ENCODE assay signal across 2 cellular contexts in the genomic region with DNA sequence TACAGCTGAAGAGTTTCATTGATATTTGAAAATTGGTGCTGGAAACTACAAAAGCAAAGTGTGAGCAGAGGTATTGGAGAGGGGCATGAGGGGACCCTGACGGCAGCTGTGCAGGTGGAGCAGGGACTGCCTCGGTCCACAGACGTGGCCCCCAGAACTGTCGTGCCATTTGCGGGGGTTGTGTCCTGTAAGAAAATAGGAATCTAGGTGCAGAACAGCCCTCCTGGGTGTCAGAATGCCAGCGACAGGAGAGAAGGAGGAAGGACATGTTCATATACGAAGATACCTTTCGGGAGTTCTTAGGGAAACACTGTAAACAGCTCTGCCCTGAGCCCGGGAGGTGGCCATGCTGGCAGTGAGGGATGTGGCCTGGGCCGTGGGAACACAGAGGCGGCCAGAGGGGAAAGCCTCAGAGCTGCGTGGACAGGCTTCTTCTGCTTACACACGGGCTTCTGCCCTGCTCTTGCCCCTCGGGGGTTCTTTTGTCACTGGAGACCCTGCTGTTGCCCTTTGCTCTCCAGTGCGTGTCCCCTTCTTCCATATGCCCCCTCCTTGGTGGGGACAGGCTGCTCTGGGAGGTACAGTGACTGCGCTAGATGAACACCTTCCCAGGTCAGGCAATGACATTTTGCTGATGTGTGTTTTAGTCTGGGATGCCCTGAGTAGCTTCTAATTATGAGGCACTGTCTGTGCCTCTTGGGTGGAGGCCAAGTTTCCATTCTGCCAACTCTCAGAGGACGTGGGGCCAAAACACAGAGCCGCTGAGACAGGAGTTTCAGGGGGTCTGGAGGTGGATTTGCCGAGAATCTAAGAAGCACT.
TF ChIP-seq lines count a peak whose summit lies in the region.

No MANE protein-coding gene starts in this region.

TF ChIP-seq in GM23338, 12 proteins besides CTCF, POLR2A, EP300 and RAD21 (continued from another document):
- TF ChIP-seq, protein P1, sequence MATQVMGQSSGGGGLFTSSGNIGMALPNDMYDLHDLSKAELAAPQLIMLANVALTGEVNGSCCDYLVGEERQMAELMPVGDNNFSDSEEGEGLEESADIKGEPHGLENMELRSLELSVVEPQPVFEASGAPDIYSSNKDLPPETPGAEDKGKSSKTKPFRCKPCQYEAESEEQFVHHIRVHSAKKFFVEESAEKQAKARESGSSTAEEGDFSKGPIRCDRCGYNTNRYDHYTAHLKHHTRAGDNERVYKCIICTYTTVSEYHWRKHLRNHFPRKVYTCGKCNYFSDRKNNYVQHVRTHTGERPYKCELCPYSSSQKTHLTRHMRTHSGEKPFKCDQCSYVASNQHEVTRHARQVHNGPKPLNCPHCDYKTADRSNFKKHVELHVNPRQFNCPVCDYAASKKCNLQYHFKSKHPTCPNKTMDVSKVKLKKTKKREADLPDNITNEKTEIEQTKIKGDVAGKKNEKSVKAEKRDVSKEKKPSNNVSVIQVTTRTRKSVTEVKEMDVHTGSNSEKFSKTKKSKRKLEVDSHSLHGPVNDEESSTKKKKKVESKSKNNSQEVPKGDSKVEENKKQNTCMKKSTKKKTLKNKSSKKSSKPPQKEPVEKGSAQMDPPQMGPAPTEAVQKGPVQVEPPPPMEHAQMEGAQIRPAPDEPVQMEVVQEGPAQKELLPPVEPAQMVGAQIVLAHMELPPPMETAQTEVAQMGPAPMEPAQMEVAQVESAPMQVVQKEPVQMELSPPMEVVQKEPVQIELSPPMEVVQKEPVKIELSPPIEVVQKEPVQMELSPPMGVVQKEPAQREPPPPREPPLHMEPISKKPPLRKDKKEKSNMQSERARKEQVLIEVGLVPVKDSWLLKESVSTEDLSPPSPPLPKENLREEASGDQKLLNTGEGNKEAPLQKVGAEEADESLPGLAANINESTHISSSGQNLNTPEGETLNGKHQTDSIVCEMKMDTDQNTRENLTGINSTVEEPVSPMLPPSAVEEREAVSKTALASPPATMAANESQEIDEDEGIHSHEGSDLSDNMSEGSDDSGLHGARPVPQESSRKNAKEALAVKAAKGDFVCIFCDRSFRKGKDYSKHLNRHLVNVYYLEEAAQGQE (IDR thresholded peaks at IDR 0.05; ENCODE audit: unreplicated experiment): no peak
- TF ChIP-seq, protein P2, sequence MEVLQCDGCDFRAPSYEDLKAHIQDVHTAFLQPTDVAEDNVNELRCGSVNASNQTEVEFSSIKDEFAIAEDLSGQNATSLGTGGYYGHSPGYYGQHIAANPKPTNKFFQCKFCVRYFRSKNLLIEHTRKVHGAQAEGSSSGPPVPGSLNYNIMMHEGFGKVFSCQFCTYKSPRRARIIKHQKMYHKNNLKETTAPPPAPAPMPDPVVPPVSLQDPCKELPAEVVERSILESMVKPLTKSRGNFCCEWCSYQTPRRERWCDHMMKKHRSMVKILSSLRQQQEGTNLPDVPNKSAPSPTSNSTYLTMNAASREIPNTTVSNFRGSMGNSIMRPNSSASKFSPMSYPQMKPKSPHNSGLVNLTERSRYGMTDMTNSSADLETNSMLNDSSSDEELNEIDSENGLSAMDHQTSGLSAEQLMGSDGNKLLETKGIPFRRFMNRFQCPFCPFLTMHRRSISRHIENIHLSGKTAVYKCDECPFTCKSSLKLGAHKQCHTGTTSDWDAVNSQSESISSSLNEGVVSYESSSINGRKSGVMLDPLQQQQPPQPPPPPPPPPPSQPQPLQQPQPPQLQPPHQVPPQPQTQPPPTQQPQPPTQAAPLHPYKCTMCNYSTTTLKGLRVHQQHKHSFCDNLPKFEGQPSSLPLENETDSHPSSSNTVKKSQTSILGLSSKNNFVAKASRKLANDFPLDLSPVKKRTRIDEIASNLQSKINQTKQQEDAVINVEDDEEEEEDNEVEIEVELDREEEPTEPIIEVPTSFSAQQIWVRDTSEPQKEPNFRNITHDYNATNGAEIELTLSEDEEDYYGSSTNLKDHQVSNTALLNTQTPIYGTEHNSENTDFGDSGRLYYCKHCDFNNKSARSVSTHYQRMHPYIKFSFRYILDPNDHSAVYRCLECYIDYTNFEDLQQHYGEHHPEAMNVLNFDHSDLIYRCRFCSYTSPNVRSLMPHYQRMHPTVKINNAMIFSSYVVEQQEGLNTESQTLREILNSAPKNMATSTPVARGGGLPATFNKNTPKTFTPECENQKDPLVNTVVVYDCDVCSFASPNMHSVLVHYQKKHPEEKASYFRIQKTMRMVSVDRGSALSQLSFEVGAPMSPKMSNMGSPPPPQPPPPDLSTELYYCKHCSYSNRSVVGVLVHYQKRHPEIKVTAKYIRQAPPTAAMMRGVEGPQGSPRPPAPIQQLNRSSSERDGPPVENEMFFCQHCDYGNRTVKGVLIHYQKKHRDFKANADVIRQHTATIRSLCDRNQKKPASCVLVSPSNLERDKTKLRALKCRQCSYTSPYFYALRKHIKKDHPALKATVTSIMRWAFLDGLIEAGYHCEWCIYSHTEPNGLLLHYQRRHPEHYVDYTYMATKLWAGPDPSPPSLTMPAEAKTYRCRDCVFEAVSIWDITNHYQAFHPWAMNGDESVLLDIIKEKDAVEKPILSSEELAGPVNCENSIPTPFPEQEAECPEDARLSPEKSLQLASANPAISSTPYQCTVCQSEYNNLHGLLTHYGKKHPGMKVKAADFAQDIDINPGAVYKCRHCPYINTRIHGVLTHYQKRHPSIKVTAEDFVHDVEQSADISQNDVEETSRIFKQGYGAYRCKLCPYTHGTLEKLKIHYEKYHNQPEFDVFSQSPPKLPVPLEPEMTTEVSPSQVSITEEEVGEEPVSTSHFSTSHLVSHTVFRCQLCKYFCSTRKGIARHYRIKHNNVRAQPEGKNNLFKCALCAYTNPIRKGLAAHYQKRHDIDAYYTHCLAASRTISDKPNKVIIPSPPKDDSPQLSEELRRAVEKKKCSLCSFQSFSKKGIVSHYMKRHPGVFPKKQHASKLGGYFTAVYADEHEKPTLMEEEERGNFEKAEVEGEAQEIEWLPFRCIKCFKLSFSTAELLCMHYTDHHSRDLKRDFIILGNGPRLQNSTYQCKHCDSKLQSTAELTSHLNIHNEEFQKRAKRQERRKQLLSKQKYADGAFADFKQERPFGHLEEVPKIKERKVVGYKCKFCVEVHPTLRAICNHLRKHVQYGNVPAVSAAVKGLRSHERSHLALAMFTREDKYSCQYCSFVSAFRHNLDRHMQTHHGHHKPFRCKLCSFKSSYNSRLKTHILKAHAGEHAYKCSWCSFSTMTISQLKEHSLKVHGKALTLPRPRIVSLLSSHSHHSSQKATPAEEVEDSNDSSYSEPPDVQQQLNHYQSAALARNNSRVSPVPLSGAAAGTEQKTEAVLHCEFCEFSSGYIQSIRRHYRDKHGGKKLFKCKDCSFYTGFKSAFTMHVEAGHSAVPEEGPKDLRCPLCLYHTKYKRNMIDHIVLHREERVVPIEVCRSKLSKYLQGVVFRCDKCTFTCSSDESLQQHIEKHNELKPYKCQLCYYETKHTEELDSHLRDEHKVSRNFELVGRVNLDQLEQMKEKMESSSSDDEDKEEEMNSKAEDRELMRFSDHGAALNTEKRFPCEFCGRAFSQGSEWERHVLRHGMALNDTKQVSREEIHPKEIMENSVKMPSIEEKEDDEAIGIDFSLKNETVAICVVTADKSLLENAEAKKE (CRISPR knock-in tag; IDR thresholded peaks at IDR 0.05): no peak
- TF ChIP-seq ZNF331 (CRISPR knock-in tag; IDR thresholded peaks at IDR 0.05; ENCODE audit: low read depth): no peak
- no peak for TF ChIP-seq CREB1 (CRISPR knock-in tag; IDR thresholded peaks at IDR 0.05; ENCODE audit: low read depth)
- no peak for TF ChIP-seq EZH2 (IDR thresholded peaks at IDR 0.05; ENCODE audit: low read depth, unreplicated experiment)
- TF ChIP-seq POLR2AphosphoS5 (IDR thresholded peaks at IDR 0.05; ENCODE audit: low read depth): no peak
- no peak for TF ChIP-seq ZNF114 (CRISPR knock-in tag; IDR thresholded peaks at IDR 0.05)
- no peak for TF ChIP-seq JUNB (IDR thresholded peaks at IDR 0.05; ENCODE audit: unreplicated experiment)

TF ChIP-seq in HEK293T, 16 proteins besides CTCF, POLR2A, EP300 and RAD21 (continued from another document):
- TF ChIP-seq NFRKB (IDR thresholded peaks at IDR 0.05) (no peak), BHLHE40 (IDR thresholded peaks at IDR 0.05; ENCODE audit: borderline replicate concordance) (no peak), FOXA1 (IDR thresholded peaks at IDR 0.05) (no peak)
